ENCODE assay signal across 9 cellular contexts in genomic region chr17:17841620-17842025, GRCh38. TPM values are rescaled to one million over a fixed set of nuclear protein-coding genes. Genes with fewer than 3 reads are reported as not detected.
DNase-seq lines count a peak whose midpoint lies in the region; ATAC-seq and TF ChIP-seq lines count a peak whose summit lies in the region.
"Had no signal": no experiment of that assay in that cellular context is flagged by ENCODE, and none has a peak within 500 bp of the region (broad histone marks: within the 10 kb centered on the region; RNA-seq: fewer than 3 reads in every experiment).

No MANE protein-coding gene starts in this region.

- peak overlapping the region; percentile 100 for H3K27ac ChIP-seq in epithelial cell of prostate

- no peaks in the 10 kb centered on the region for H3K27me3 Mint-ChIP-seq in osteocyte (ENCODE audit: unreplicated experiment)
- H3K27me3 Mint-ChIP-seq in nephron progenitor cell (ENCODE audit: low read depth, poor library complexity) = peaks cover 4% of the 10 kb centered on the region

- DNase-seq in DMS53 (lab: John Stamatoyannopoulos, UW) (peak; percentile 60), NCI-H69 (lab: John Stamatoyannopoulos, UW) (peak; percentile 63), epithelial cell of prostate (ENCODE audit: low read depth, low spot score) (no peak), osteocyte (ENCODE audit: extremely low spot score, unreplicated experiment) (peak; percentile 78), nephron progenitor cell (no peak), NCI-H2171 (lab: John Stamatoyannopoulos, UW) (no peak), SKM-1 (lab: John Stamatoyannopoulos, UW; ENCODE audit: unreplicated experiment) (no peak)
- DNase-seq: NCI-H748 treated with DMSO at 0.1 percent for 48 hours had no signal

- H3K4me3 Mint-ChIP-seq in osteocyte (ENCODE audit: unreplicated experiment) = no peak overlapping the region
- H3K4me3 Mint-ChIP-seq in nephron progenitor cell = no peak overlapping the region

- peaks cover 45% of the 10 kb centered on the region for H3K4me1 Mint-ChIP-seq in osteocyte (ENCODE audit: unreplicated experiment)
- H3K4me1 Mint-ChIP-seq in nephron progenitor cell = peaks cover 46% of the 10 kb centered on the region

- no peaks in the 10 kb centered on the region for H3K9me3 Mint-ChIP-seq in osteocyte (ENCODE audit: unreplicated experiment)
- no peaks in the 10 kb centered on the region for H3K9me3 Mint-ChIP-seq in nephron progenitor cell

- peak overlapping the region; percentile 76 for H3K27ac Mint-ChIP-seq in osteocyte (ENCODE audit: unreplicated experiment)
- no peak overlapping the region for H3K27ac Mint-ChIP-seq in nephron progenitor cell

- TF ChIP-seq CTCF in osteocyte (IDR thresholded peaks at IDR 0.05) = no peak
- no peak for TF ChIP-seq CTCF in nephron progenitor cell (IDR thresholded peaks at IDR 0.05)

- ATAC-seq in HG03135 (IDR thresholded peaks at IDR 0.05; ENCODE audit: unreplicated experiment) = no peak

- H3K36me3 Mint-ChIP-seq in osteocyte (ENCODE audit: unreplicated experiment) (peaks cover 2% of the 10 kb centered on the region), nephron progenitor cell (ENCODE audit: low read depth) (no peaks in the 10 kb centered on the region)

RNA-seq across cellular contexts. Expression of gene SREBF1, which starts 4.8 kb away (rescaled TPM):
- total RNA-seq in osteocyte = 78.0 and 86.9 TPM in 2 replicates

Comparison
In these comparisons a context has a peak if more than half of its experiments do, and no peak if none do; other contexts are left out.
1. DNase-seq: peak in DMS53 (single experiment), NCI-H69 (single experiment) and osteocyte (single experiment); none in epithelial cell of prostate (single experiment), nephron progenitor cell (single experiment), NCI-H2171 (single experiment) and SKM-1 (single experiment).